ENCODE assay signal across 9 cellular contexts in the genomic region with DNA sequence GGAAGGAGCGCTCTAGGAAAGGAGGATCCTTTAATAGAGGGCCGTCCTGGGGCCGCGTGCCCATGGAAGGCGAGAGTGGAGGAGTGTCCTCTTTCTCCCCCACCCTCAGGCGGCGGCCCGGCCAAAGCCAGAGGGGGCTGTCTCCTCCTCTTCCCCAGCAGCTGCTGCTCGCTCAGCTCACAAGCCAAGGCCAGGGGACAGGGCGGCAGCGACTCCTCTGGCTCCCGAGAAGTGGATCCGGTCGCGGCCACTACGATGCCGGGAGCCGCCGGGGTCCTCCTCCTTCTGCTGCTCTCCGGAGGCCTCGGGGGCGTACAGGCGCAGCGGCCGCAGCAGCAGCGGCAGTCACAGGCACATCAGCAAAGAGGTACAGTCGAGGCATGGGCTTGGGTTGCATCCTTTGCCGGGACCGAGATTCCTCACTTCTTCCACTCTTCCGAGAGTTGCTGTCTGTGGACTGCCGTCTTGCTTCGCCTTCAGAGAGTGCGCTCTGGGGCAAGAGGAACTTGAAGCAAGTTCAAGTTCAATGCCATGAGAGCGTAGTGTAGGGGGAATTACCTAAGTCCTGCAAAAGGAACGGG.
DNase-seq lines count a peak whose midpoint lies in the region; ATAC-seq and TF ChIP-seq lines count a peak whose summit lies in the region.
"Had no signal": no experiment of that assay in that cellular context is flagged by ENCODE, and none has a peak within 500 bp of the region (broad histone marks: within the 10 kb centered on the region; RNA-seq: fewer than 3 reads in every experiment).

A gene with protein sequence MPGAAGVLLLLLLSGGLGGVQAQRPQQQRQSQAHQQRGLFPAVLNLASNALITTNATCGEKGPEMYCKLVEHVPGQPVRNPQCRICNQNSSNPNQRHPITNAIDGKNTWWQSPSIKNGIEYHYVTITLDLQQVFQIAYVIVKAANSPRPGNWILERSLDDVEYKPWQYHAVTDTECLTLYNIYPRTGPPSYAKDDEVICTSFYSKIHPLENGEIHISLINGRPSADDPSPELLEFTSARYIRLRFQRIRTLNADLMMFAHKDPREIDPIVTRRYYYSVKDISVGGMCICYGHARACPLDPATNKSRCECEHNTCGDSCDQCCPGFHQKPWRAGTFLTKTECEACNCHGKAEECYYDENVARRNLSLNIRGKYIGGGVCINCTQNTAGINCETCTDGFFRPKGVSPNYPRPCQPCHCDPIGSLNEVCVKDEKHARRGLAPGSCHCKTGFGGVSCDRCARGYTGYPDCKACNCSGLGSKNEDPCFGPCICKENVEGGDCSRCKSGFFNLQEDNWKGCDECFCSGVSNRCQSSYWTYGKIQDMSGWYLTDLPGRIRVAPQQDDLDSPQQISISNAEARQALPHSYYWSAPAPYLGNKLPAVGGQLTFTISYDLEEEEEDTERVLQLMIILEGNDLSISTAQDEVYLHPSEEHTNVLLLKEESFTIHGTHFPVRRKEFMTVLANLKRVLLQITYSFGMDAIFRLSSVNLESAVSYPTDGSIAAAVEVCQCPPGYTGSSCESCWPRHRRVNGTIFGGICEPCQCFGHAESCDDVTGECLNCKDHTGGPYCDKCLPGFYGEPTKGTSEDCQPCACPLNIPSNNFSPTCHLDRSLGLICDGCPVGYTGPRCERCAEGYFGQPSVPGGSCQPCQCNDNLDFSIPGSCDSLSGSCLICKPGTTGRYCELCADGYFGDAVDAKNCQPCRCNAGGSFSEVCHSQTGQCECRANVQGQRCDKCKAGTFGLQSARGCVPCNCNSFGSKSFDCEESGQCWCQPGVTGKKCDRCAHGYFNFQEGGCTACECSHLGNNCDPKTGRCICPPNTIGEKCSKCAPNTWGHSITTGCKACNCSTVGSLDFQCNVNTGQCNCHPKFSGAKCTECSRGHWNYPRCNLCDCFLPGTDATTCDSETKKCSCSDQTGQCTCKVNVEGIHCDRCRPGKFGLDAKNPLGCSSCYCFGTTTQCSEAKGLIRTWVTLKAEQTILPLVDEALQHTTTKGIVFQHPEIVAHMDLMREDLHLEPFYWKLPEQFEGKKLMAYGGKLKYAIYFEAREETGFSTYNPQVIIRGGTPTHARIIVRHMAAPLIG (N-terminal part only) (plus strand): TSS at position 148 of the 581 bp plus-strand sequence. CDS start 108 bp downstream, at position 256.

- TF ChIP-seq CTCF in cardiac fibroblast (IDR thresholded peaks at IDR 0.05; ENCODE audit: low read depth, low read length) = peak; percentile 9

- ATAC-seq in GM18519 (IDR thresholded peaks at IDR 0.05; ENCODE audit: low FRiP score, unreplicated experiment) (no peak), HG02870 (IDR thresholded peaks at IDR 0.05; ENCODE audit: unreplicated experiment) (no peak), HG03521 (IDR thresholded peaks at IDR 0.05; ENCODE audit: unreplicated experiment) (no peak)

- H3K27ac Mint-ChIP-seq in activated T-cell treated with anti-CD3 and anti-CD28 coated beads, Interleukin-2, amount 50 U/mL, for 24 hours = no peak within 1 kb of the TSS
- H3K27ac Mint-ChIP-seq: stimulated activated naive CD8-positive, alpha-beta T cell treated with anti-CD3 and anti-CD28 coated beads, Interleukin-15, Interleukin-2, amounts not matched to agents 100 ng/mL and 50 ng/mL, for 24 hours had no signal

- peak within 1 kb of the TSS; percentile 16 for H3K4me3 Mint-ChIP-seq in activated T-cell treated with anti-CD3 and anti-CD28 coated beads, Interleukin-2, amount 50 U/mL, for 24 hours
- H3K4me3 Mint-ChIP-seq: stimulated activated naive CD8-positive, alpha-beta T cell treated with anti-CD3 and anti-CD28 coated beads, Interleukin-15, Interleukin-2, amounts not matched to agents 100 ng/mL and 50 ng/mL, for 24 hours had no signal

- no peaks in the 10 kb centered on the region for H3K9me3 Mint-ChIP-seq in activated T-cell treated with anti-CD3 and anti-CD28 coated beads, Interleukin-2, amount 50 U/mL, for 24 hours
- H3K9me3 Mint-ChIP-seq: stimulated activated naive CD8-positive, alpha-beta T cell treated with anti-CD3 and anti-CD28 coated beads, Interleukin-15, Interleukin-2, amounts not matched to agents 100 ng/mL and 50 ng/mL, for 24 hours had no signal

- peaks cover 8% of the 10 kb centered on the region for H3K4me1 Mint-ChIP-seq in activated T-cell treated with anti-CD3 and anti-CD28 coated beads, Interleukin-2, amount 50 U/mL, for 24 hours (ENCODE audit: low read depth)

- DNase-seq in activated T-cell treated with anti-CD3 and anti-CD28 coated beads, Interleukin-2, amount 50 U/mL, for 24 hours = peak; percentile 37
- DNase-seq in activated T-cell treated with anti-CD3 and anti-CD28 coated beads, Interleukin-2, amount 50 U/mL, for 1 hour = no peak
- DNase-seq in cardiac fibroblast (ENCODE audit: low read depth in 2 of 2) (peak; percentile 76 to 87), iPS-NIHi11 (ENCODE audit: low spot score) (peak; percentile 67), skeletal muscle cell (ENCODE audit: low read depth) (peak; percentile 33)

- H3K27me3 Mint-ChIP-seq in activated T-cell treated with anti-CD3 and anti-CD28 coated beads, Interleukin-2, amount 50 U/mL, for 24 hours = peaks cover 45% of the 10 kb centered on the region

- H3K4me3 ChIP-seq in cardiac fibroblast (replicated peaks in 1 of 2; ENCODE audit: low read depth in 2 of 2, low read length in 2 of 2) (peak within 1 kb of the TSS; percentile 70 to 73), skeletal muscle cell (ENCODE audit: low read depth, low read length) (peak within 1 kb of the TSS; percentile 57)

- no peaks in the 10 kb centered on the region for H3K36me3 Mint-ChIP-seq in activated T-cell treated with anti-CD3 and anti-CD28 coated beads, Interleukin-2, amount 50 U/mL, for 24 hours (ENCODE audit: low read depth)
